In genomic region chr1:961132-961652, GRCh38 we compare ENCODE assay signal across 8 cellular contexts. TPM values are rescaled to one million over a fixed set of nuclear protein-coding genes. Genes with fewer than 3 reads are reported as not detected.
DNase-seq lines count a peak whose midpoint lies in the region; ATAC-seq and TF ChIP-seq lines count a peak whose summit lies in the region.

No MANE protein-coding gene starts in this region.

- H3K4me3 ChIP-seq in Jurkat, Clone E6-1 (ENCODE audit: low read length), result peak overlapping the region; percentile 58

- intact Hi-C loops in dendritic cell treated with granulocyte-macrophage colony-stimulating factor and Interleukin-4, amounts not matched to agents 40 ng/mL and 50 ng/mL, for 4 days (cut with micrococcal nuclease), result no loop called here

- peaks cover 65% of the 10 kb centered on the region for H3K36me3 Mint-ChIP-seq in dendritic cell treated with granulocyte-macrophage colony-stimulating factor and Interleukin-4, amounts not matched to agents 40 ng/mL and 50 ng/mL, for 4 days (ENCODE audit: low read depth)
- no peaks in the 10 kb centered on the region for H3K36me3 Mint-ChIP-seq in neural crest cell (ENCODE audit: low read depth)

- H3K27me3 Mint-ChIP-seq in dendritic cell treated with granulocyte-macrophage colony-stimulating factor and Interleukin-4, amounts not matched to agents 40 ng/mL and 50 ng/mL, for 4 days, result peaks cover 29% of the 10 kb centered on the region
- peaks cover 10% of the 10 kb centered on the region for H3K27me3 Mint-ChIP-seq in neural crest cell (ENCODE audit: low read depth)

- peak overlapping the region; percentile 64 for H3K4me3 Mint-ChIP-seq in dendritic cell treated with granulocyte-macrophage colony-stimulating factor and Interleukin-4, amounts not matched to agents 40 ng/mL and 50 ng/mL, for 4 days
- peak overlapping the region; percentile 62 for H3K4me3 Mint-ChIP-seq in neural crest cell

- no peaks in the 10 kb centered on the region for H3K9me3 Mint-ChIP-seq in dendritic cell treated with granulocyte-macrophage colony-stimulating factor and Interleukin-4, amounts not matched to agents 40 ng/mL and 50 ng/mL, for 4 days
- no peaks in the 10 kb centered on the region for H3K9me3 Mint-ChIP-seq in neural crest cell

- H3K27ac ChIP-seq in C4-2B, result peak overlapping the region; percentile 85

- peak; percentile 9 for DNase-seq in Jurkat, Clone E6-1 (ENCODE audit: low read depth, low spot score)
- DNase-seq in neural crest cell (ENCODE audit: low read depth, low spot score) (no peak), hypothalamus (lab: John Stamatoyannopoulos, UW) (no peak), NCI-H2081 treated with DMSO at 0.1 percent for 48 hours (lab: John Stamatoyannopoulos, UW) (no peak)

- ATAC-seq in HG03460 (IDR thresholded peaks at IDR 0.05; ENCODE audit: unreplicated experiment), result no peak
- ATAC-seq in GM21717 (IDR thresholded peaks at IDR 0.05; ENCODE audit: unreplicated experiment), result no peak

- peaks cover 53% of the 10 kb centered on the region for H3K4me1 Mint-ChIP-seq in dendritic cell treated with granulocyte-macrophage colony-stimulating factor and Interleukin-4, amounts not matched to agents 40 ng/mL and 50 ng/mL, for 4 days (ENCODE audit: low read depth)
- peaks cover 13% of the 10 kb centered on the region for H3K4me1 Mint-ChIP-seq in neural crest cell

- H3K27ac Mint-ChIP-seq in dendritic cell treated with granulocyte-macrophage colony-stimulating factor and Interleukin-4, amounts not matched to agents 40 ng/mL and 50 ng/mL, for 4 days, result no peak overlapping the region
- H3K27ac Mint-ChIP-seq in neural crest cell (ENCODE audit: unreplicated experiment), result no peak overlapping the region

- TF ChIP-seq CTCF in C4-2B (conservative IDR thresholded peaks at IDR 0.05), result no peak
- no peak for TF ChIP-seq CTCF in neural crest cell (conservative IDR thresholded peaks at IDR 0.05)

RNA-seq across cellular contexts. Expression of gene KLHL17, which starts 0.8 kb away (rescaled TPM):
- 59.3 TPM for polyA plus RNA-seq in Jurkat, Clone E6-1 (2012; ENCODE audit: insufficient read depth, insufficient read length)
- 41.5 and 43.9 TPM in 2 replicates for total RNA-seq in neural crest cell

RNA-seq across cellular contexts. Expression of gene NOC2L, which starts 2.1 kb away (rescaled TPM):
- polyA plus RNA-seq in Jurkat, Clone E6-1 (2012; ENCODE audit: insufficient read depth, insufficient read length), result 80.6 TPM
- 95.4 and 106 TPM in 2 replicates for total RNA-seq in neural crest cell

RNA-seq across cellular contexts. Expression of gene PLEKHN1, which starts 5.1 kb away (rescaled TPM):
- polyA plus RNA-seq in Jurkat, Clone E6-1 (2012; ENCODE audit: insufficient read depth, insufficient read length), result not detected
- not detected in 2 replicates for total RNA-seq in neural crest cell

RNA-seq across cellular contexts. Expression of gene PERM1, which starts 20.7 kb away (rescaled TPM):
- not detected for polyA plus RNA-seq in Jurkat, Clone E6-1 (2012; ENCODE audit: insufficient read depth, insufficient read length)
- total RNA-seq in neural crest cell, result 0.11 TPM in 1 of 2 replicates, not detected in the other

RNA-seq across cellular contexts. Expression of gene SAMD11, which starts 37.5 kb away (rescaled TPM):
- not detected for polyA plus RNA-seq in Jurkat, Clone E6-1 (2012; ENCODE audit: insufficient read depth, insufficient read length)
- 0.14 TPM in 1 of 2 replicates, not detected in the other for total RNA-seq in neural crest cell
